Comparison of ENCODE assay signal across 10 cellular contexts in the genomic region with DNA sequence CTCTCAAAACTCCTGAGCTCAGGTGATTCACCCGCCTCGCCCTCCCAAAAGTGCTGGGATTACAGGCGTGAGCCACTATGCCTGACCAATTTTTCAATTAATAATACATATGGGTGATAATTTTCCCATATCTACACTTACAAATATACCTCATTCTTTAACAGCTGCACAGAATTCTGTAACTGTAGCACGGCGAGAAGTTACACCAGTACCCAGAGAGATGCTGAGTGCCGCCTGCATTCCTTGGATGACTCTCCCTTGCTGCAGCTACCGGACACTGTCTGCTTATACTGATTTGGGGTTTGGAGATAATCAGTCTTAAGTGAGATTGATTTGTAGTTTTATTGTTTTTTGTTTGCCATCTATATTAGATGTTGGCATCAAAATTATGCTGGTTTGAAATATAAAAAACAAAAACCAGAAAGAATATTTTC. TPM values are rescaled to one million over a fixed set of nuclear protein-coding genes. Genes with fewer than 3 reads are reported as not detected.
DNase-seq lines count a peak whose midpoint lies in the region; ATAC-seq and TF ChIP-seq lines count a peak whose summit lies in the region.
"Had no signal": no experiment of that assay in that cellular context is flagged by ENCODE, and none has a peak within 500 bp of the region (broad histone marks: within the 10 kb centered on the region; RNA-seq: fewer than 3 reads in every experiment).

No MANE protein-coding gene starts in this region.

- H3K4me1 ChIP-seq in Loucy (ENCODE audit: insufficient read depth, low read length, poor library complexity, severe bottlenecking), result peaks cover 73% of the 10 kb centered on the region

- H3K4me3 Mint-ChIP-seq in activated CD4-positive, alpha-beta T cell treated with anti-CD3 and anti-CD28 coated beads, Interleukin-2, amount 10 ng/mL, durations not matched to agents 24 days and 14 days, result no peak overlapping the region
- no peak overlapping the region for H3K4me3 Mint-ChIP-seq in activated T-helper 2 cell treated with anti-CD3 and anti-CD28 coated beads, Interferon-gamma antibody, Interleukin-2, Interleukin-4, amounts not matched to agents 10 μg/mL and 5 μg/mL and 100 μg/mL, durations not matched to agents 14 hours and 24 hours and 36 hours (ENCODE audit: low read depth)

- peaks cover 3% of the 10 kb centered on the region; the same call in 1 of the 2 replicates for H3K9me3 ChIP-seq in Loucy (ENCODE audit: insufficient read depth, low read depth, low read length)

- no peaks in the 10 kb centered on the region; the same call in 1 of the 2 replicates for H3F3A ChIP-seq in Loucy (ENCODE audit: low read depth)

- H2AFZ ChIP-seq in Loucy (ENCODE audit: low read length), result no peak overlapping the region

- TF ChIP-seq CTCF in GM12865 (IDR thresholded peaks at IDR 0.05; ENCODE audit: insufficient read depth, low read depth, low read length, missing control alignments), result no peak
- TF ChIP-seq CTCF in Loucy (conservative IDR thresholded peaks at IDR 0.05; ENCODE audit: low read length), result no peak

- no peaks in the 10 kb centered on the region for H3K9me2 ChIP-seq in Loucy (replicated peaks; ENCODE audit: low read depth, low read length)

- H3K4me1 Mint-ChIP-seq in activated CD4-positive, alpha-beta T cell treated with anti-CD3 and anti-CD28 coated beads, Interleukin-2, amount 10 ng/mL, durations not matched to agents 24 days and 14 days, result peaks cover 63% of the 10 kb centered on the region
- peaks cover 42% of the 10 kb centered on the region for H3K4me1 Mint-ChIP-seq in activated T-helper 2 cell treated with anti-CD3 and anti-CD28 coated beads, Interferon-gamma antibody, Interleukin-2, Interleukin-4, amounts not matched to agents 10 μg/mL and 5 μg/mL and 100 μg/mL, durations not matched to agents 14 hours and 24 hours and 36 hours (ENCODE audit: low read depth)

- H3K27ac Mint-ChIP-seq in activated CD4-positive, alpha-beta T cell treated with anti-CD3 and anti-CD28 coated beads, Interleukin-2, amount 10 ng/mL, durations not matched to agents 24 days and 14 days, result no peak overlapping the region
- no peak overlapping the region for H3K27ac Mint-ChIP-seq in activated T-helper 2 cell treated with anti-CD3 and anti-CD28 coated beads, Interferon-gamma antibody, Interleukin-2, Interleukin-4, amounts not matched to agents 10 μg/mL and 5 μg/mL and 100 μg/mL, durations not matched to agents 14 hours and 24 hours and 36 hours

- H3K79me2 ChIP-seq in Loucy (ENCODE audit: insufficient read depth, low read length), result peaks cover 96% of the 10 kb centered on the region

- no peaks in the 10 kb centered on the region for H3K27me3 ChIP-seq in Loucy (ENCODE audit: insufficient read depth, low read length, poor library complexity, severe bottlenecking)

- H4K20me1 ChIP-seq in Loucy (ENCODE audit: insufficient read depth, low read length, poor library complexity, severe bottlenecking), result peaks cover 64% of the 10 kb centered on the region

- DNase-seq in GM12865 (ENCODE audit: low read depth), result peak; percentile 61
- no peak for DNase-seq in left cardiac atrium
- DNase-seq in activated CD4-positive, alpha-beta T cell treated with anti-CD3 and anti-CD28 coated beads, Interleukin-2, amount 10 ng/mL, durations not matched to agents 24 days and 14 days, result no peak
- DNase-seq in activated T-helper 2 cell treated with anti-CD3 and anti-CD28 coated beads, Interferon-gamma antibody, Interleukin-2, Interleukin-4, amounts not matched to agents 10 μg/mL and 5 μg/mL and 100 μg/mL, durations not matched to agents 14 hours and 24 hours and 36 hours (ENCODE audit: low spot score), result no peak
- DNase-seq in ureter (ENCODE audit: low spot score), result no peak
- no peak for DNase-seq in stimulated activated CD4-positive, alpha-beta T cell treated with anti-CD3 and anti-CD28 coated beads, Interleukin-1b, Interleukin-23, amount 100 ng/mL, for 48 hours
- DNase-seq: activated CD4-positive, alpha-beta T cell treated with anti-CD3 and anti-CD28 coated beads, Interleukin-2, amount 50 U/mL, for 48 hours; stimulated activated CD4-positive, alpha-beta T cell treated with anti-CD3 and anti-CD28 coated beads, Interleukin-2, amount 100 ng/mL, for 24 hours had no signal

- H3K4me3 ChIP-seq in GM12865 (ENCODE audit: low read depth, low read length) (peak overlapping the region; percentile 98), Loucy (ENCODE audit: low read length, poor library complexity, severe bottlenecking) (peak overlapping the region; percentile 73)

- no peaks in the 10 kb centered on the region for H3K27me3 Mint-ChIP-seq in activated CD4-positive, alpha-beta T cell treated with anti-CD3 and anti-CD28 coated beads, Interleukin-2, amount 10 ng/mL, durations not matched to agents 24 days and 14 days
- no peaks in the 10 kb centered on the region for H3K27me3 Mint-ChIP-seq in activated T-helper 2 cell treated with anti-CD3 and anti-CD28 coated beads, Interferon-gamma antibody, Interleukin-2, Interleukin-4, amounts not matched to agents 10 μg/mL and 5 μg/mL and 100 μg/mL, durations not matched to agents 14 hours and 24 hours and 36 hours (ENCODE audit: low read depth)

- peaks cover 33% of the 10 kb centered on the region; the same call in 1 of the 2 replicates for H3K36me3 ChIP-seq in Loucy (ENCODE audit: insufficient read depth, low read length)

- peak overlapping the region; percentile 81 for H3K4me2 ChIP-seq in Loucy (ENCODE audit: low read depth, low read length, poor library complexity, severe bottlenecking)

- peaks cover 61% of the 10 kb centered on the region for H3K36me3 Mint-ChIP-seq in activated CD4-positive, alpha-beta T cell treated with anti-CD3 and anti-CD28 coated beads, Interleukin-2, amount 10 ng/mL, durations not matched to agents 24 days and 14 days (ENCODE audit: low read depth)
- peaks cover 46% of the 10 kb centered on the region for H3K36me3 Mint-ChIP-seq in activated T-helper 2 cell treated with anti-CD3 and anti-CD28 coated beads, Interferon-gamma antibody, Interleukin-2, Interleukin-4, amounts not matched to agents 10 μg/mL and 5 μg/mL and 100 μg/mL, durations not matched to agents 14 hours and 24 hours and 36 hours (ENCODE audit: low read depth)

- H3K9ac ChIP-seq in Loucy (ENCODE audit: low read depth, low read length, poor library complexity, severe bottlenecking), result peak overlapping the region; percentile 66

- ATAC-seq in GM21529 (IDR thresholded peaks at IDR 0.05; ENCODE audit: unreplicated experiment), result peak; percentile 33
- ATAC-seq in left cardiac atrium, result peak; percentile 29 to 36

- no peaks in the 10 kb centered on the region for H3K9me3 Mint-ChIP-seq in activated CD4-positive, alpha-beta T cell treated with anti-CD3 and anti-CD28 coated beads, Interleukin-2, amount 10 ng/mL, durations not matched to agents 24 days and 14 days
- H3K9me3 Mint-ChIP-seq in activated T-helper 2 cell treated with anti-CD3 and anti-CD28 coated beads, Interferon-gamma antibody, Interleukin-2, Interleukin-4, amounts not matched to agents 10 μg/mL and 5 μg/mL and 100 μg/mL, durations not matched to agents 14 hours and 24 hours and 36 hours, result no peaks in the 10 kb centered on the region

- intact Hi-C loops in left cardiac atrium (cut with DNase I), result no loop called here
- intact Hi-C loops in activated CD4-positive, alpha-beta T cell treated with anti-CD3 and anti-CD28 coated beads, Interleukin-2, amount 10 ng/mL, durations not matched to agents 24 days and 14 days (cut with micrococcal nuclease), result no loop called here
- intact Hi-C loops in activated T-helper 2 cell treated with anti-CD3 and anti-CD28 coated beads, Interferon-gamma antibody, Interleukin-2, Interleukin-4, amounts not matched to agents 10 μg/mL and 5 μg/mL and 100 μg/mL, durations not matched to agents 14 hours and 24 hours and 36 hours (cut with micrococcal nuclease), result no loop called here

RNA-seq across cellular contexts. Expression of gene TIFA, which starts 5.8 kb away (rescaled TPM):
- 10 to 100 TPM; 12.4 to 23.4 TPM for total RNA-seq in left cardiac atrium
- total RNA-seq in activated CD4-positive, alpha-beta T cell treated with anti-CD3 and anti-CD28 coated beads, Interleukin-2, amount 10 ng/mL, durations not matched to agents 24 days and 14 days, result 27.1 and 27.9 TPM in 2 replicates
- 10.1 and 10.4 TPM in 2 replicates for total RNA-seq in activated T-helper 2 cell treated with anti-CD3 and anti-CD28 coated beads, Interferon-gamma antibody, Interleukin-2, Interleukin-4, amounts not matched to agents 10 μg/mL and 5 μg/mL and 100 μg/mL, durations not matched to agents 14 hours and 24 hours and 36 hours
- 8.0 TPM for total RNA-seq in ureter

RNA-seq across cellular contexts. Expression of gene ALPK1, which starts 17.3 kb away (rescaled TPM):
- total RNA-seq in left cardiac atrium (10 to 100 TPM in 1 of 2 donors, 1 to 10 TPM in 1; 7.6 to 12.1 TPM), ureter (49.1 TPM)
- total RNA-seq in activated CD4-positive, alpha-beta T cell treated with anti-CD3 and anti-CD28 coated beads, Interleukin-2, amount 10 ng/mL, durations not matched to agents 24 days and 14 days, result 8.8 and 9.1 TPM in 2 replicates
- total RNA-seq in activated T-helper 2 cell treated with anti-CD3 and anti-CD28 coated beads, Interferon-gamma antibody, Interleukin-2, Interleukin-4, amounts not matched to agents 10 μg/mL and 5 μg/mL and 100 μg/mL, durations not matched to agents 14 hours and 24 hours and 36 hours, result 2.9 and 3.8 TPM in 2 replicates

RNA-seq across cellular contexts. Expression of gene AP1AR, which starts 48.3 kb away (rescaled TPM):
- total RNA-seq in left cardiac atrium (10 to 100 TPM in 1 of 2 donors, 1 to 10 TPM in 1; 9.6 to 13.6 TPM), ureter (28.3 TPM)
- 20.5 and 27.0 TPM in 2 replicates for total RNA-seq in activated CD4-positive, alpha-beta T cell treated with anti-CD3 and anti-CD28 coated beads, Interleukin-2, amount 10 ng/mL, durations not matched to agents 24 days and 14 days
- total RNA-seq in activated T-helper 2 cell treated with anti-CD3 and anti-CD28 coated beads, Interferon-gamma antibody, Interleukin-2, Interleukin-4, amounts not matched to agents 10 μg/mL and 5 μg/mL and 100 μg/mL, durations not matched to agents 14 hours and 24 hours and 36 hours, result 19.3 and 21.7 TPM in 2 replicates
